Comparison of ENCODE assay signal across 20 cellular contexts in the genomic region with DNA sequence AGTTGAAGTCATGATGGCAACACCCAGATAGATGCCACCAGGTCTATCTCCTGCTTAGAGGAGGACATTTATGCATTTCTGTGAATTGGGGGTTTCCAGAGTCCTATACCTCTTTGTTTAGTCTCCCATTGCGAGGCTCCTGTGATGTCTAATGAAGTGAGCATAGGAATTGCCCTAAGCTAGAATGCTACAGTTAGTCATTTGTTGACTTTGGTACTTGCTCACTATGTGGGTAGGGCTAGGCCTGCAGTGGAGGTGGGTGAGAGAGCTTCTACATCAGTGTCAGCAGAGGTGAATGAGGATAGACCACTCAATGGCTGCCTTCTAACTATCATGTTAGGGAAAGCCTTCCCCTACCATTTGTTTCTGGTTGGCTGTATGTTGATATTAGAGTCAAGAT.
DNase-seq lines count a peak whose midpoint lies in the region; ATAC-seq, FAIRE-seq and TF ChIP-seq lines count a peak whose summit lies in the region.
"Had no signal": no experiment of that assay in that cellular context is flagged by ENCODE, and none has a peak within 500 bp of the region (broad histone marks: within the 10 kb centered on the region; RNA-seq: fewer than 3 reads in every experiment).

No MANE protein-coding gene starts in this region.

- intact Hi-C loops in mammary epithelial cell (cut with micrococcal nuclease): no loop called here
- intact Hi-C loops in MCF 10A (cut with micrococcal nuclease): no loop called here
- intact Hi-C loops in GM12878 (cut with micrococcal nuclease; ENCODE audit: unreplicated experiment): no loop called here
- intact Hi-C loops in esophagus muscularis mucosa (cut with DNase I): no loop called here

- no peaks in the 10 kb centered on the region for H3K36me3 Mint-ChIP-seq in MCF 10A (ENCODE audit: insufficient read depth, unreplicated experiment)
- H3K36me3 Mint-ChIP-seq: CD14-positive monocyte; CD4-positive, alpha-beta memory T cell had no signal

- H3K79me2 ChIP-seq in mammary epithelial cell (ENCODE audit: insufficient read depth, low read length) (no peaks in the 10 kb centered on the region), GM12878 (ENCODE audit: control insufficient read depth, insufficient read depth, low read length) (no peaks in the 10 kb centered on the region)

- dilution Hi-C loops in mammary epithelial cell (cut with HindIII; ENCODE audit: low sequenced_read_pairs): no loop called here

- peaks cover 3% of the 10 kb centered on the region for H3K27me3 ChIP-seq in mammary epithelial cell (ENCODE audit: insufficient read depth, low read length)
- H3K27me3 ChIP-seq in GM12878 (replicated peaks in 1 of 2; ENCODE audit: control insufficient read depth in 2 of 2, insufficient read depth in 2 of 2, low read length in 1 of 2): no peaks in the 10 kb centered on the region
- no peaks in the 10 kb centered on the region for H3K27me3 ChIP-seq in esophagus muscularis mucosa
- H3K27me3 ChIP-seq: BLaER1 had no signal

- no peak overlapping the region for H3K4me3 Mint-ChIP-seq in MCF 10A (ENCODE audit: unreplicated experiment)
- H3K4me3 Mint-ChIP-seq: CD14-positive monocyte; CD4-positive, alpha-beta memory T cell; HFFc6 had no signal

- no peak overlapping the region for H3K4me2 ChIP-seq in mammary epithelial cell (ENCODE audit: insufficient read depth, low read depth, low read length)
- no peak overlapping the region for H3K4me2 ChIP-seq in GM12878 (ENCODE audit: control insufficient read depth, insufficient read depth)
- H3K4me2 ChIP-seq: BLaER1 had no signal

- WGBS in mammary epithelial cell (ENCODE audit: low coverage, missing lambda C conversion rate): 36% methylated on average over 1 of the region's 1 CpG
- 42% methylated on average over 1 of the region's 1 CpG for WGBS in GM12878 (ENCODE audit: insufficient coverage, insufficient replicate concordance, low lambda C conversion rate, missing lambda C conversion rate)
- 73% methylated on average over 1 of the region's 1 CpG for WGBS in esophagus muscularis mucosa

- FAIRE-seq in GM12878 (lab: Jason Lieb, UNC): no peak
- FAIRE-seq in D721Med (lab: Jason Lieb, UNC): no peak
- FAIRE-seq: GM18507, HTR-8/SVneo had no signal

- no peaks in the 10 kb centered on the region for H4K20me1 ChIP-seq in mammary epithelial cell (ENCODE audit: insufficient read depth, low read length)
- no peaks in the 10 kb centered on the region for H4K20me1 ChIP-seq in GM12878 (ENCODE audit: control insufficient read depth, insufficient read depth)
- H4K20me1 ChIP-seq: BLaER1 had no signal

- H3K4me1 ChIP-seq in mammary epithelial cell (ENCODE audit: insufficient read depth, low read length) (no peaks in the 10 kb centered on the region), GM12878 (ENCODE audit: control insufficient read depth, insufficient read depth, low read length) (no peaks in the 10 kb centered on the region), esophagus muscularis mucosa (no peaks in the 10 kb centered on the region)
- H3K4me1 ChIP-seq: BLaER1 had no signal

- DNase-seq in mammary epithelial cell (peak; percentile 6), MCF 10A (ENCODE audit: unreplicated experiment) (no peak), GM12878 (ENCODE audit: low read depth, low spot score) (no peak), esophagus muscularis mucosa (ENCODE audit: extremely low spot score) (peak; percentile 47), D721Med (ENCODE audit: insufficient read length, low spot score) (no peak)
- no peak for DNase-seq in stimulated activated naive CD8-positive, alpha-beta T cell treated with anti-CD3 and anti-CD28 coated beads, Interleukin-15, Interleukin-2, amounts not matched to agents 100 U/mL and 50 U/mL, for 24 hours
- DNase-seq: 8988T; CD4-positive, alpha-beta memory T cell; DMS79 treated with DMSO at 0.1 percent for 48 hours; GF-D8; GOT3; H7; HFFc6; IMR-90 had no signal

- TF ChIP-seq EP300 in GM12878 (IDR thresholded peaks at IDR 0.05; ENCODE audit: borderline replicate concordance in 1 of 2, control insufficient read depth in 1 of 2, low read depth in 2 of 2, low read length in 2 of 2): no peak
- no peak for TF ChIP-seq EP300 in esophagus muscularis mucosa (IDR thresholded peaks at IDR 0.05)

- H3K36me3 ChIP-seq in mammary epithelial cell (ENCODE audit: insufficient read depth, low read length) (no peaks in the 10 kb centered on the region), GM12878 (ENCODE audit: control insufficient read depth in 2 of 2, insufficient read depth in 2 of 2, low read length in 1 of 2) (no peaks in the 10 kb centered on the region), esophagus muscularis mucosa (no peaks in the 10 kb centered on the region)
- H3K36me3 ChIP-seq: BLaER1 had no signal

- H3K27ac Mint-ChIP-seq in MCF 10A (ENCODE audit: low read depth, unreplicated experiment): no peak overlapping the region
- H3K27ac Mint-ChIP-seq: CD14-positive monocyte; CD4-positive, alpha-beta memory T cell; HFFc6 had no signal

- RAD21 ChIA-PET in GM12878 (lab: Charles Lee; ENCODE audit: unreplicated experiment): no interaction called here

- POLR2A ChIA-PET in MCF 10A (lab: Yijun Ruan, JAX): no interaction called here
- POLR2A ChIA-PET in GM12878 (lab: Charles Lee): no interaction called here

- in situ Hi-C loops in mammary epithelial cell (cut with MboI; ENCODE audit: low sequenced_read_pairs in 2 of 2): no loop called here
- in situ Hi-C loops in GM12878 (cut with MboI): no loop called here

- SMC1A ChIA-PET in GM12878 (lab: Charles Lee; ENCODE audit: uncharacterized antibody, unreplicated experiment): no interaction called here

- CTCF ChIA-PET in mammary epithelial cell (lab: Charles Lee; ENCODE audit: low non-redundant PET) (no interaction called here), MCF 10A (lab: Yijun Ruan, JAX) (no interaction called here), GM12878 (lab: Yijun Ruan, JAX) (no interaction called here)

- BruUV-seq in mammary epithelial cell (replicated peaks; lab: Mats Ljungman, UMichigan): no TSS peak
- no TSS peak for BruUV-seq in MCF 10A (replicated peaks; lab: Mats Ljungman, UMichigan)
- BruUV-seq in GM12878 (replicated peaks; lab: Mats Ljungman, UMichigan): no TSS peak

- no peak for TF ChIP-seq RAD21 in GM12878 (IDR thresholded peaks at IDR 0.05; ENCODE audit: insufficient read depth, low read depth, low read length)

- no peaks in the 10 kb centered on the region for H3K4me1 Mint-ChIP-seq in MCF 10A (ENCODE audit: insufficient read depth, unreplicated experiment)
- H3K4me1 Mint-ChIP-seq: CD14-positive monocyte; CD4-positive, alpha-beta memory T cell had no signal

- H3K27ac ChIP-seq in mammary epithelial cell (ENCODE audit: insufficient read depth, low read depth, low read length) (no peak overlapping the region), GM12878 (ENCODE audit: control insufficient read depth, insufficient read depth) (no peak overlapping the region), esophagus muscularis mucosa (replicated peaks in 1 of 4) (no peak overlapping the region)
- H3K27ac ChIP-seq: BLaER1 had no signal

- H2AFZ ChIP-seq in mammary epithelial cell (ENCODE audit: low read depth, low read length) (no peak overlapping the region), GM12878 (ENCODE audit: control insufficient read depth, low read depth, low read length) (no peak overlapping the region)

- H3K4me3 ChIP-seq in mammary epithelial cell (replicated peaks in 1 of 3; ENCODE audit: insufficient read depth in 1 of 3, low read depth in 2 of 3, low read length in 3 of 3) (no peak overlapping the region), GM12878 (no peak overlapping the region), esophagus muscularis mucosa (no peak overlapping the region)
- H3K4me3 ChIP-seq: BLaER1 had no signal

- H3K9ac ChIP-seq in mammary epithelial cell (ENCODE audit: insufficient read depth, low read length): no peak overlapping the region
- H3K9ac ChIP-seq in GM12878 (ENCODE audit: control insufficient read depth, insufficient read depth, low read length): no peak overlapping the region
- H3K9ac ChIP-seq: BLaER1 had no signal

- peaks cover 23% of the 10 kb centered on the region for H3K27me3 Mint-ChIP-seq in MCF 10A (ENCODE audit: insufficient read depth, unreplicated experiment)

- ATAC-seq in GM12878: no peak
- no peak for ATAC-seq in GM18505 (IDR thresholded peaks at IDR 0.05; ENCODE audit: unreplicated experiment)
- ATAC-seq in stimulated activated naive CD8-positive, alpha-beta T cell treated with anti-CD3 and anti-CD28 coated beads, Interleukin-15, Interleukin-2, amounts not matched to agents 100 U/mL and 50 U/mL, for 24 hours: no peak
- ATAC-seq: HCT116 had no signal

- H3K9me3 Mint-ChIP-seq in MCF 10A (ENCODE audit: unreplicated experiment): peaks cover 7% of the 10 kb centered on the region

- TF ChIP-seq CTCF in mammary epithelial cell (conservative IDR thresholded peaks at IDR 0.05 in 1 of 2, IDR thresholded peaks at IDR 0.05 in 1 of 2; ENCODE audit: extremely low read depth in 1 of 2, insufficient read depth in 1 of 2, low read depth in 1 of 2, low read length in 2 of 2): no peak
- TF ChIP-seq CTCF in MCF 10A (IDR thresholded peaks at IDR 0.05; ENCODE audit: unreplicated experiment): no peak
- no peak for TF ChIP-seq CTCF in GM12878 (IDR thresholded peaks at IDR 0.05 in 2 of 3, conservative IDR thresholded peaks at IDR 0.05 in 1 of 3; ENCODE audit: control insufficient read depth in 2 of 3, extremely low read depth in 1 of 3, insufficient read depth in 1 of 3, low read depth in 3 of 3, low read length in 3 of 3)
- no peak for TF ChIP-seq CTCF in esophagus muscularis mucosa (IDR thresholded peaks at IDR 0.05)
- no peak for TF ChIP-seq CTCF in D721Med (IDR thresholded peaks at IDR 0.05; ENCODE audit: insufficient read depth, missing control alignments)

- H3K9me3 ChIP-seq in mammary epithelial cell (replicated peaks; ENCODE audit: insufficient read depth, low read length) (no peaks in the 10 kb centered on the region), GM12878 (replicated peaks; ENCODE audit: control insufficient read depth, insufficient read depth, low read length) (no peaks in the 10 kb centered on the region; the same call in 2 of the 3 replicates), esophagus muscularis mucosa (peaks cover 0 to 9% (median 0%) of the 10 kb centered on the region in 4 donors)
- H3K9me3 ChIP-seq: BLaER1 had no signal

- TF ChIP-seq POLR2A in GM12878 (IDR thresholded peaks at IDR 0.05; ENCODE audit: low read depth, low read length): no peak
- no peak for TF ChIP-seq POLR2A in esophagus muscularis mucosa (IDR thresholded peaks at IDR 0.05; ENCODE audit: low read depth)
- no peak for TF ChIP-seq POLR2A in GM18505 (IDR thresholded peaks at IDR 0.05; ENCODE audit: borderline replicate concordance, extremely low read depth, insufficient read depth, insufficient read length)

TF ChIP-seq in GM12878, 131 proteins besides CTCF, POLR2A, EP300 and RAD21 (continues in another document):
- TF ChIP-seq TCF12 (IDR thresholded peaks at IDR 0.05; ENCODE audit: low read depth, low read length) (no peak), JUND (IDR thresholded peaks at IDR 0.05; ENCODE audit: low read depth, low read length) (no peak)

Comparison
In these comparisons a context has a peak if more than half of its experiments do, and no peak if none do; other contexts are left out.
1. DNase-seq: peak in mammary epithelial cell (single experiment) and esophagus muscularis mucosa (single experiment); none in MCF 10A (single experiment), GM12878 (single experiment), D721Med (single experiment) and stimulated activated naive CD8-positive, alpha-beta T cell treated with anti-CD3 and anti-CD28 coated beads, Interleukin-15, Interleukin-2, amounts not matched to agents 100 U/mL and 50 U/mL, for 24 hours (single experiment).